In genomic region chr7:97004931-97005763, GRCh38 we compare ENCODE assay signal across 8 cellular contexts. TPM values are rescaled to one million over a fixed set of nuclear protein-coding genes. Genes with fewer than 3 reads are reported as not detected.
DNase-seq lines count a peak whose midpoint lies in the region; ATAC-seq and TF ChIP-seq lines count a peak whose summit lies in the region.

Gene DLX6, plus strand, starts transcription at chr7:97005553. Its CDS starts 425 bp downstream, at chr7:97005978.

- CTCF ChIA-PET in CD8-positive, alpha-beta memory T cell (lab: Charles Lee), result interaction anchor here (1.0 kb wide), 1 partner anchor 12 kb away, joined by 3 read pairs; no protein-coding TSS in a partner anchor
- CTCF ChIA-PET in mammary epithelial cell (lab: Charles Lee; ENCODE audit: low non-redundant PET), result no interaction called here

- peaks cover 77 to 85% of the 10 kb centered on the region in 2 donors for H3K27me3 Mint-ChIP-seq in CD8-positive, alpha-beta memory T cell

- H3K4me2 ChIP-seq in mammary epithelial cell (ENCODE audit: insufficient read depth, low read depth, low read length), result peak within 1 kb of the TSS; percentile 97

- WGBS in mammary epithelial cell (ENCODE audit: low coverage, missing lambda C conversion rate), result 6% methylated on average over 15 of the region's 42 CpGs
- 3 to 5% methylated on average over 42 of the region's 42 CpGs for WGBS in lung, 2 donors
- 5 to 7% methylated on average over 18 to 42 of the region's 42 CpGs for WGBS in testis, 2 donors

- peaks cover 18% of the 10 kb centered on the region for H3K4me1 ChIP-seq in CD8-positive, alpha-beta memory T cell (ENCODE audit: insufficient read depth, low read length)
- H3K4me1 ChIP-seq in mammary epithelial cell (ENCODE audit: insufficient read depth, low read length), result peaks cover 7% of the 10 kb centered on the region
- H3K4me1 ChIP-seq in lung (ENCODE audit: control insufficient read depth in 2 of 2, insufficient read depth in 2 of 2, low read length in 2 of 2), result peaks cover 6 to 19% of the 10 kb centered on the region in 2 donors
- peaks cover 3% of the 10 kb centered on the region for H3K4me1 ChIP-seq in testis

- H3K4me3 ChIP-seq in CD8-positive, alpha-beta memory T cell (ENCODE audit: low read length), result peak within 1 kb of the TSS; percentile 19
- H3K4me3 ChIP-seq in mammary epithelial cell (replicated peaks in 1 of 3; ENCODE audit: insufficient read depth in 1 of 3, low read depth in 2 of 3, low read length in 3 of 3), result peak within 1 kb of the TSS; percentile 45
- H3K4me3 ChIP-seq in lung, result peak within 1 kb of the TSS; percentile 24
- H3K4me3 ChIP-seq in testis, result peak within 1 kb of the TSS; percentile 39 to 53

- no peak for DNase-seq in CD8-positive, alpha-beta memory T cell
- DNase-seq in HT1080 (ENCODE audit: low read depth) (peak; percentile 84), NOMO-1 (lab: John Stamatoyannopoulos, UW; ENCODE audit: unreplicated experiment in 2 of 2) (peak; percentile 100), mammary epithelial cell (peak; percentile 42), lung (ENCODE audit: low spot score) (no peak), testis (peak; percentile 83), dermis blood vessel endothelial cell (no peak)

- dilution Hi-C loops in mammary epithelial cell (cut with HindIII; ENCODE audit: low sequenced_read_pairs), result no loop called here

- in situ Hi-C loops in mammary epithelial cell (cut with MboI; ENCODE audit: low sequenced_read_pairs in 2 of 2), result no loop called here

- H3K9me3 Mint-ChIP-seq in CD8-positive, alpha-beta memory T cell, result peaks cover 0 to 15% (median 9%) of the 10 kb centered on the region in 5 donors

- peak within 1 kb of the TSS in 1 of 8 donors; percentile 19 for H3K27ac Mint-ChIP-seq in CD8-positive, alpha-beta memory T cell

- TF ChIP-seq CTCF in mammary epithelial cell (conservative IDR thresholded peaks at IDR 0.05 in 1 of 2, IDR thresholded peaks at IDR 0.05 in 1 of 2; ENCODE audit: extremely low read depth in 1 of 2, insufficient read depth in 1 of 2, low read depth in 1 of 2, low read length in 2 of 2) (no peak), lung (IDR thresholded peaks at IDR 0.05; ENCODE audit: control extremely low read depth, extremely low read depth) (no peak), testis (IDR thresholded peaks at IDR 0.05) (no peak)

- POLR2A ChIA-PET in CD8-positive, alpha-beta memory T cell (lab: Charles Lee), result no interaction called here

- peak within 1 kb of the TSS; percentile 82 for H2AFZ ChIP-seq in mammary epithelial cell (ENCODE audit: low read depth, low read length)

- H3K36me3 ChIP-seq in CD8-positive, alpha-beta memory T cell (ENCODE audit: insufficient read depth, low read length), result no peaks in the 10 kb centered on the region
- no peaks in the 10 kb centered on the region for H3K36me3 ChIP-seq in mammary epithelial cell (ENCODE audit: insufficient read depth, low read length)
- no peaks in the 10 kb centered on the region for H3K36me3 ChIP-seq in lung (ENCODE audit: control insufficient read depth in 2 of 2, insufficient read depth in 2 of 2, low read length in 2 of 2)
- H3K36me3 ChIP-seq in testis (ENCODE audit: low read depth, missing control alignments), result no peaks in the 10 kb centered on the region

- no peak for TF ChIP-seq POLR2A in testis (IDR thresholded peaks at IDR 0.05)

- H3K27me3 ChIP-seq in CD8-positive, alpha-beta memory T cell (ENCODE audit: insufficient read depth, low read length, poor library complexity, severe bottlenecking), result peaks cover 65% of the 10 kb centered on the region
- H3K27me3 ChIP-seq in mammary epithelial cell (ENCODE audit: insufficient read depth, low read length) (peaks cover 49% of the 10 kb centered on the region), lung (ENCODE audit: control insufficient read depth, insufficient read depth) (peaks cover 40% of the 10 kb centered on the region), testis (peaks cover 7% of the 10 kb centered on the region)

- no peak within 1 kb of the TSS for H3K9ac ChIP-seq in mammary epithelial cell (ENCODE audit: insufficient read depth, low read length)

- no peaks in the 10 kb centered on the region for H3K36me3 Mint-ChIP-seq in CD8-positive, alpha-beta memory T cell

- H3K9me3 ChIP-seq in CD8-positive, alpha-beta memory T cell (ENCODE audit: low read length), result no peaks in the 10 kb centered on the region
- peaks cover 5% of the 10 kb centered on the region for H3K9me3 ChIP-seq in mammary epithelial cell (replicated peaks; ENCODE audit: insufficient read depth, low read length)
- peaks cover 0 to 29% of the 10 kb centered on the region in 2 donors for H3K9me3 ChIP-seq in lung (ENCODE audit: control insufficient read depth in 2 of 2, insufficient read depth in 1 of 2, low read length in 1 of 2)
- no peaks in the 10 kb centered on the region for H3K9me3 ChIP-seq in testis

- H3K79me2 ChIP-seq in mammary epithelial cell (ENCODE audit: insufficient read depth, low read length), result no peaks in the 10 kb centered on the region

- H3K27ac ChIP-seq in CD8-positive, alpha-beta memory T cell (ENCODE audit: low read depth, low read length), result no peak within 1 kb of the TSS
- no peak within 1 kb of the TSS for H3K27ac ChIP-seq in mammary epithelial cell (ENCODE audit: insufficient read depth, low read depth, low read length)
- H3K27ac ChIP-seq in lung (ENCODE audit: low read depth in 1 of 2, low read length in 1 of 2), result no peak within 1 kb of the TSS
- peak within 1 kb of the TSS in 1 of 2 donors; percentile 53 for H3K27ac ChIP-seq in testis

- no peak for ATAC-seq in lung (ENCODE audit: insufficient read depth, low FRiP score)
- ATAC-seq in HG03469 (IDR thresholded peaks at IDR 0.05; ENCODE audit: unreplicated experiment), result no peak

- intact Hi-C loops in mammary epithelial cell (cut with micrococcal nuclease), result no loop called here
- intact Hi-C loops in testis (cut with DNase I; ENCODE audit: low total_unique reads), result no loop called here

- BruUV-seq in mammary epithelial cell (replicated peaks; lab: Mats Ljungman, UMichigan), result no TSS peak

- peaks cover 20 to 35% (median 22%) of the 10 kb centered on the region in 3 donors for H3K4me1 Mint-ChIP-seq in CD8-positive, alpha-beta memory T cell

- peak within 1 kb of the TSS; percentile 48 to 81 (median 75) for H3K4me3 Mint-ChIP-seq in CD8-positive, alpha-beta memory T cell

- H4K20me1 ChIP-seq in mammary epithelial cell (ENCODE audit: insufficient read depth, low read length), result no peaks in the 10 kb centered on the region

RNA-seq across cellular contexts. Expression of gene DLX6, which starts in this region (rescaled TPM):
- not detected for total RNA-seq in CD8-positive, alpha-beta memory T cell
- polyA plus RNA-seq in CD8-positive, alpha-beta memory T cell, result not detected
- total RNA-seq in HT1080 (2014; rRNA removed; shearing (Covaris generic)), result 0.45 and 0.80 TPM in 2 replicates
- polyA plus RNA-seq in HT1080 (2015; cell fraction: cytosol; rRNA removed), result 1.5 and 2.1 TPM in 2 replicates
- polyA plus RNA-seq in HT1080 (2015; cell fraction: nucleus; rRNA removed), result 4.2 and 6.5 TPM in 2 replicates
- total RNA-seq in mammary epithelial cell (not detected), lung (not detected), testis (10 to 100 TPM in 1 of 2 donors, 1 to 10 TPM in 1; 7.3 to 10.1 TPM), dermis blood vessel endothelial cell (not detected in 2 replicates)
- polyA plus RNA-seq in mammary epithelial cell (not detected), lung (not detected), testis (ENCODE audit: insufficient read depth, low read depth, low replicate concordance) (6.6 TPM)
- polyA minus RNA-seq in mammary epithelial cell, result not detected

Comparison
In these comparisons a context has a peak if more than half of its experiments do, and no peak if none do; other contexts are left out.
1. Peak in DNase-seq, H3K4me3 ChIP-seq and H3K4me2 ChIP-seq in mammary epithelial cell; RNA of the gene not detected or under 1 TPM.
2. DNase-seq: peak in HT1080 (single experiment), NOMO-1 (2 of 2) and testis (single experiment); none in CD8-positive, alpha-beta memory T cell (0 of 5), lung (single experiment) and dermis blood vessel endothelial cell (single experiment).
3. Peak in every context shown above with its lines, with median percentiles within 50 percentile points of each other: H3K4me3 ChIP-seq.